In the genomic region with DNA sequence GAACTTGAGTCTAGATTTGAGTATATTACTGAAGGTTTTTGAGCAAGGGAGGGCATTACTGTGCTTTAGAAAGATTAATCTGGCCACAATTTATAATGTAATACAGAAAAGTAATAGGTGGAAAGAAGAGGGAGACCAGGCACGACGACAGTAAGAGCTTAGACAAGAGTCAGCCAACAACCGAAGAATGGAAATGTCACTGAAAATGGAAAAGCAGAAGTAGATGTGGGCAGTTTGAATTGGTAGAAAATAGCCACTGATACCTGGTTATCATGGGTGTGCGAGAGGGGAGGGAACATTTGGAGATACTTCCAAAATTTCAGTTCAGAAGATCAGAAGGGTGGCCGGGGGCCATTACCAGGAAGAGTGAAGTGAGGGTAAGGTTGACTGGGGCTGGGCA, we compare ENCODE assay signal across 20 cellular contexts.
A peak's percentile ranks its signal among the peaks of the same experiment; 100 is the strongest.
DNase-seq lines count a peak whose midpoint lies in the region; ATAC-seq, FAIRE-seq and TF ChIP-seq lines count a peak whose summit lies in the region.
"Had no signal": no experiment of that assay in that cellular context is flagged by ENCODE, and none has a peak within 500 bp of the region (broad histone marks: within the 10 kb centered on the region; RNA-seq: fewer than 3 reads in every experiment).

No MANE protein-coding gene starts in this region.

- no peak for DNase-seq in GM18507 (ENCODE audit: extremely low spot score, insufficient read length, low read depth)
- peak; percentile 5 for DNase-seq in KBM-7
- DNase-seq in activated B cell treated with CpG ODN at 0.5 μM for 24 hours: no peak
- DNase-seq in nephron progenitor cell: no peak
- no peak for DNase-seq in glutamatergic neuron
- DNase-seq in cortex of kidney (lab: John Stamatoyannopoulos, UW): no peak
- DNase-seq in pons (ENCODE audit: low spot score): no peak
- DNase-seq: CD4-positive, alpha-beta T cell; DND-41; GM23248; Karpas-422; NCI-H1417; NCI-H1694 treated with DMSO at 0.1 percent for 48 hours; NCI-H2081 treated with DMSO at 0.1 percent for 48 hours; NCI-H2171 treated with DMSO at 0.1 percent for 48 hours; NCI-H524 treated with DMSO at 0.1 percent for 48 hours; NCI-H82; Peyer's patch had no signal

- in situ Hi-C loops in KBM-7 (cut with MboI; ENCODE audit: low pct_unique_long_range_greater_than_20kb, low sequenced_read_pairs): no loop called here

- H3K27me3 Mint-ChIP-seq in activated B cell treated with CpG ODN at 0.5 μM for 24 hours (no peaks in the 10 kb centered on the region), nephron progenitor cell (ENCODE audit: low read depth, poor library complexity) (no peaks in the 10 kb centered on the region), glutamatergic neuron (ENCODE audit: unreplicated experiment) (no peaks in the 10 kb centered on the region)
- H3K27me3 Mint-ChIP-seq: CD4-positive, alpha-beta T cell; IgD-negative memory B cell had no signal

- H3K36me3 Mint-ChIP-seq in activated B cell treated with CpG ODN at 0.5 μM for 24 hours (ENCODE audit: low read depth): peaks cover 9% of the 10 kb centered on the region
- H3K36me3 Mint-ChIP-seq in nephron progenitor cell (ENCODE audit: low read depth): no peaks in the 10 kb centered on the region
- H3K36me3 Mint-ChIP-seq in glutamatergic neuron (ENCODE audit: unreplicated experiment): no peaks in the 10 kb centered on the region

- peak; percentile 47 for ATAC-seq in activated B cell treated with CpG ODN at 0.5 μM for 24 hours (ENCODE audit: low read depth)
- ATAC-seq: GM12878 had no signal

- POLR2A ChIA-PET in activated B cell treated with CpG ODN at 0.5 μM for 24 hours (lab: Charles Lee): no interaction called here

- peak; percentile 29 for FAIRE-seq in GM18507 (lab: Jason Lieb, UNC)
- FAIRE-seq: GM12878 had no signal

- H3K4me3 Mint-ChIP-seq in activated B cell treated with CpG ODN at 0.5 μM for 24 hours (no peak overlapping the region), nephron progenitor cell (no peak overlapping the region), glutamatergic neuron (ENCODE audit: unreplicated experiment) (no peak overlapping the region)
- H3K4me3 Mint-ChIP-seq: CD4-positive, alpha-beta T cell; IgD-negative memory B cell had no signal

- H3K4me1 Mint-ChIP-seq in activated B cell treated with CpG ODN at 0.5 μM for 24 hours: peaks cover 11% of the 10 kb centered on the region
- no peaks in the 10 kb centered on the region for H3K4me1 Mint-ChIP-seq in nephron progenitor cell
- no peaks in the 10 kb centered on the region for H3K4me1 Mint-ChIP-seq in glutamatergic neuron (ENCODE audit: low read depth, unreplicated experiment)

- TF ChIP-seq CTCF in activated B cell treated with CpG ODN at 0.5 μM for 24 hours (IDR thresholded peaks at IDR 0.05): no peak
- TF ChIP-seq CTCF in nephron progenitor cell (IDR thresholded peaks at IDR 0.05): no peak
- no peak for TF ChIP-seq CTCF in glutamatergic neuron (IDR thresholded peaks at IDR 0.05; ENCODE audit: partially characterized antibody, unreplicated experiment)

- intact Hi-C loops in activated B cell treated with CpG ODN at 0.5 μM for 24 hours (cut with micrococcal nuclease): no loop called here

- H3K9me3 Mint-ChIP-seq in activated B cell treated with CpG ODN at 0.5 μM for 24 hours (no peaks in the 10 kb centered on the region), nephron progenitor cell (no peaks in the 10 kb centered on the region), glutamatergic neuron (ENCODE audit: unreplicated experiment) (no peaks in the 10 kb centered on the region)
- H3K9me3 Mint-ChIP-seq: CD4-positive, alpha-beta T cell; IgD-negative memory B cell had no signal

- peak overlapping the region; percentile 28 for H3K27ac Mint-ChIP-seq in activated B cell treated with CpG ODN at 0.5 μM for 24 hours
- H3K27ac Mint-ChIP-seq in nephron progenitor cell: peak overlapping the region; percentile 36
- no peak overlapping the region for H3K27ac Mint-ChIP-seq in glutamatergic neuron (ENCODE audit: unreplicated experiment)
- H3K27ac Mint-ChIP-seq: CD4-positive, alpha-beta T cell; IgD-negative memory B cell had no signal

- CTCF ChIA-PET in activated B cell treated with CpG ODN at 0.5 μM for 24 hours (lab: Charles Lee): no interaction called here
